35 cellular contexts compared by ENCODE assay signal in genomic region chr5:34738381-34738780, GRCh38.
DNase-seq lines count a peak whose midpoint lies in the region; ATAC-seq, FAIRE-seq and TF ChIP-seq lines count a peak whose summit lies in the region.
"Had no signal": no experiment of that assay in that cellular context is flagged by ENCODE, and none has a peak within 500 bp of the region (broad histone marks: within the 10 kb centered on the region; RNA-seq: fewer than 3 reads in every experiment).

No MANE protein-coding gene starts in this region.

- TF ChIP-seq CTCF in liver (IDR thresholded peaks at IDR 0.05; ENCODE audit: low read depth, low read length, missing input control) (no peak), HepG2 (CRISPR knock-in tag; IDR thresholded peaks at IDR 0.05) (no peak), coronary artery (IDR thresholded peaks at IDR 0.05) (no peak), RWPE1 (conservative IDR thresholded peaks at IDR 0.05; ENCODE audit: low read depth) (no peak)

- no peak overlapping the region for H3K4me3 Mint-ChIP-seq in natural killer cell treated with Interleukin-12 subunit alpha and Interleukin-12 subunit beta and Interleukin-15 and Interleukin-18, amount 100 ng/mL, for 72 hours
- H3K4me3 Mint-ChIP-seq: activated CD8-positive, alpha-beta T cell treated with anti-CD3 and anti-CD28 coated beads for 36 hours; activated naive CD8-positive, alpha-beta T cell; CD8-positive, alpha-beta T cell; mesothelial cell of epicardium; naive B cell; stimulated activated naive CD8-positive, alpha-beta T cell treated with anti-CD3 and anti-CD28 coated beads, Interleukin-15, amount 100 ng/mL, for 72 hours; type B pancreatic cell had no signal

- no peak for DNase-seq in HepG2 (ENCODE audit: low spot score)
- DNase-seq in coronary artery (ENCODE audit: low spot score), result no peak
- DNase-seq in medulla oblongata (ENCODE audit: extremely low spot score), result peak; percentile 22
- DNase-seq in aorta, result no peak
- DNase-seq in RWPE1 (ENCODE audit: low spot score), result no peak
- DNase-seq in natural killer cell treated with Interleukin-12 subunit alpha and Interleukin-12 subunit beta and Interleukin-15 and Interleukin-18, amount 100 ng/mL, for 72 hours (ENCODE audit: low spot score), result no peak
- no peak for DNase-seq in GM03348 (ENCODE audit: low spot score)
- DNase-seq: activated CD8-positive, alpha-beta T cell treated with anti-CD3 and anti-CD28 coated beads for 36 hours; activated T-cell treated with anti-CD3 and anti-CD28 coated beads for 4 hours; AML-193; CD8-positive, alpha-beta T cell; effector CD4-positive, alpha-beta T cell; foreskin keratinocyte; GOT3; left colon; naive B cell; NCI-H1048; NCI-H1694; NCI-H524; occipital lobe; PC-9; SIG-M5; small intestine; stimulated activated CD4-positive, alpha-beta T cell treated with anti-CD3 and anti-CD28 coated beads, Interleukin-1b, Interleukin-23, amount 100 ng/mL, for 48 hours; stimulated activated CD8-positive, alpha-beta memory T cell treated with anti-CD3 and anti-CD28 coated beads, Interleukin-4, amount 100 ng/mL, for 48 hours; stimulated activated naive CD8-positive, alpha-beta T cell treated with anti-CD3 and anti-CD28 coated beads, Interleukin-15, amount 100 ng/mL, for 72 hours; SW 1271 had no signal

- intact Hi-C loops in HepG2 (cut with micrococcal nuclease; ENCODE audit: unreplicated experiment) (loop anchor here (5.0 kb wide), 1 partner anchor 251 kb away; no protein-coding TSS in a partner anchor), aorta (cut with DNase I) (no loop called here)

- no peak for FAIRE-seq in HepG2 (lab: Jason Lieb, UNC)
- FAIRE-seq: A549, small intestine, TTC549 had no signal

- H3K4me1 ChIP-seq in liver (ENCODE audit: control insufficient read depth in 4 of 4, insufficient read depth in 4 of 4, low read length in 3 of 4) (peaks cover 4 to 10% (median 8%) of the 10 kb centered on the region in 4 donors), HepG2 (ENCODE audit: insufficient read depth, low read length) (peaks cover 12% of the 10 kb centered on the region), aorta (ENCODE audit: control insufficient read depth in 1 of 2, insufficient read depth in 2 of 2, low read length in 2 of 2) (peaks cover 8 to 22% of the 10 kb centered on the region in 2 donors)

- H3K27ac Mint-ChIP-seq in natural killer cell treated with Interleukin-12 subunit alpha and Interleukin-12 subunit beta and Interleukin-15 and Interleukin-18, amount 100 ng/mL, for 72 hours, result no peak overlapping the region
- H3K27ac Mint-ChIP-seq: activated CD8-positive, alpha-beta T cell treated with anti-CD3 and anti-CD28 coated beads for 36 hours; activated naive CD8-positive, alpha-beta T cell; CD8-positive, alpha-beta T cell; stimulated activated naive CD8-positive, alpha-beta T cell treated with anti-CD3 and anti-CD28 coated beads, Interleukin-15, amount 100 ng/mL, for 72 hours; type B pancreatic cell had no signal

- 35% methylated on average over 1 of the region's 1 CpG for WGBS in liver
- WGBS in HepG2 (ENCODE audit: low lambda C conversion rate), result 100% methylated on average over 1 of the region's 1 CpG
- 0 to 9% methylated on average over 1 of the region's 1 CpG for WGBS in aorta, 2 donors

- H3K36me3 Mint-ChIP-seq in natural killer cell treated with Interleukin-12 subunit alpha and Interleukin-12 subunit beta and Interleukin-15 and Interleukin-18, amount 100 ng/mL, for 72 hours, result no peaks in the 10 kb centered on the region
- H3K36me3 Mint-ChIP-seq: activated naive CD8-positive, alpha-beta T cell; CD8-positive, alpha-beta T cell had no signal

- no peaks in the 10 kb centered on the region for H3K4me1 Mint-ChIP-seq in natural killer cell treated with Interleukin-12 subunit alpha and Interleukin-12 subunit beta and Interleukin-15 and Interleukin-18, amount 100 ng/mL, for 72 hours (ENCODE audit: low read depth in 2 of 2)
- H3K4me1 Mint-ChIP-seq: stimulated activated naive CD8-positive, alpha-beta T cell treated with anti-CD3 and anti-CD28 coated beads, Interleukin-15, amount 100 ng/mL, for 72 hours had no signal

- H3K9ac ChIP-seq in liver (ENCODE audit: low read depth in 1 of 2, low read length in 2 of 2) (no peak overlapping the region), HepG2 (ENCODE audit: insufficient read depth, low read depth, low read length) (no peak overlapping the region)

- CTCF ChIA-PET in HepG2 (lab: Yijun Ruan, JAX; ENCODE audit: low intra/inter-chr PET ratio, low total read pairs), result no interaction called here
- CTCF ChIA-PET in RWPE1 (lab: Yijun Ruan, JAX), result no interaction called here

- H3K27me3 ChIP-seq in liver (ENCODE audit: control insufficient read depth in 4 of 4, insufficient read depth in 4 of 4, low read length in 3 of 4) (no peaks in the 10 kb centered on the region), HepG2 (ENCODE audit: control insufficient read depth in 1 of 2, insufficient read depth in 2 of 2, low read length in 2 of 2) (no peaks in the 10 kb centered on the region), aorta (ENCODE audit: control insufficient read depth in 1 of 2, insufficient read depth in 2 of 2, low read length in 1 of 2) (no peaks in the 10 kb centered on the region)
- H3K27me3 ChIP-seq: foreskin keratinocyte had no signal

- H3K27me3 Mint-ChIP-seq in natural killer cell treated with Interleukin-12 subunit alpha and Interleukin-12 subunit beta and Interleukin-15 and Interleukin-18, amount 100 ng/mL, for 72 hours, result peaks cover 7 to 31% of the 10 kb centered on the region in 2 donors
- H3K27me3 Mint-ChIP-seq: type B pancreatic cell had no signal

- H4K20me1 ChIP-seq in HepG2 (ENCODE audit: insufficient read depth, low read length), result no peaks in the 10 kb centered on the region

- no peak overlapping the region for H3K4me2 ChIP-seq in HepG2 (ENCODE audit: low read depth, low read length)
- H3K4me2 ChIP-seq: A549, PC-9 had no signal

- no peak for TF ChIP-seq POLR2A in HepG2 (IDR thresholded peaks at IDR 0.05; ENCODE audit: insufficient read depth in 1 of 2, low read depth in 2 of 2, low read length in 2 of 2)

- ATAC-seq in HepG2 (no peak), aorta (ENCODE audit: low FRiP score) (no peak)
- ATAC-seq in natural killer cell treated with Interleukin-12 subunit alpha and Interleukin-12 subunit beta and Interleukin-15 and Interleukin-18, amount 100 ng/mL, for 72 hours, result no peak
- ATAC-seq: A549; activated CD4-positive, CD25-positive, alpha-beta regulatory T cell treated with anti-CD3 and anti-CD28 coated beads, Interleukin-2, amount 50 U/mL, for 24 hours; activated CD8-positive, alpha-beta T cell treated with anti-CD3 and anti-CD28 coated beads for 36 hours; CD8-positive, alpha-beta T cell; foreskin keratinocyte; left colon; stimulated activated naive CD8-positive, alpha-beta T cell treated with anti-CD3 and anti-CD28 coated beads, Interleukin-15, amount 100 ng/mL, for 72 hours had no signal

- H3K36me3 ChIP-seq in liver (ENCODE audit: control insufficient read depth in 4 of 4, insufficient read depth in 3 of 4, low read depth in 1 of 4, low read length in 3 of 4) (no peaks in the 10 kb centered on the region), HepG2 (replicated peaks in 1 of 2; ENCODE audit: control insufficient read depth in 1 of 2, insufficient read depth in 2 of 2, low read length in 2 of 2) (no peaks in the 10 kb centered on the region; a peak in 1 of 5 replicates), aorta (ENCODE audit: control insufficient read depth in 1 of 2, insufficient read depth in 2 of 2, low read length in 1 of 2) (no peaks in the 10 kb centered on the region)

- in situ Hi-C loops in HepG2 (cut with HindIII; ENCODE audit: extremely low pct_ligation_motif_present, low pct_unique_long_range_greater_than_20kb), result no loop called here

- H3K9me3 ChIP-seq in liver (ENCODE audit: control insufficient read depth in 4 of 4, low read length in 3 of 4) (no peaks in the 10 kb centered on the region), HepG2 (ENCODE audit: low read length) (no peaks in the 10 kb centered on the region), aorta (ENCODE audit: control insufficient read depth, low read length) (no peaks in the 10 kb centered on the region)
- H3K9me3 ChIP-seq: A549 had no signal

- BruUV-seq in HepG2 (replicated peaks; lab: Mats Ljungman, UMichigan), result no TSS peak

- H3K79me2 ChIP-seq in HepG2 (ENCODE audit: insufficient read depth, low read length), result no peaks in the 10 kb centered on the region

- H3K27ac ChIP-seq in liver (ENCODE audit: low read depth in 1 of 2, low read length in 2 of 2) (no peak overlapping the region), HepG2 (ENCODE audit: extremely low read length, insufficient read depth, low read length) (no peak overlapping the region), coronary artery (peak overlapping the region; percentile 17 to 56), aorta (ENCODE audit: low read depth in 1 of 2, low read length in 2 of 2) (peak overlapping the region; percentile 29 to 85), RWPE1 (no peak overlapping the region)
- H3K27ac ChIP-seq: A549, epithelial cell of prostate, foreskin keratinocyte, PC-9 had no signal

- no peak overlapping the region for H2AFZ ChIP-seq in HepG2 (ENCODE audit: low read length)
- H2AFZ ChIP-seq: PC-9 had no signal

- H3K9me3 Mint-ChIP-seq in natural killer cell treated with Interleukin-12 subunit alpha and Interleukin-12 subunit beta and Interleukin-15 and Interleukin-18, amount 100 ng/mL, for 72 hours, result no peaks in the 10 kb centered on the region
- H3K9me3 Mint-ChIP-seq: activated CD8-positive, alpha-beta T cell treated with anti-CD3 and anti-CD28 coated beads for 36 hours; CD8-positive, alpha-beta T cell; mesothelial cell of epicardium; stimulated activated naive CD8-positive, alpha-beta T cell treated with anti-CD3 and anti-CD28 coated beads, Interleukin-15, amount 100 ng/mL, for 72 hours; type B pancreatic cell had no signal

- H3K4me3 ChIP-seq in liver (ENCODE audit: low read depth in 1 of 3, low read length in 3 of 3) (no peak overlapping the region), HepG2 (replicated peaks in 1 of 3; ENCODE audit: insufficient read depth in 1 of 3, low read depth in 2 of 3, low read length in 3 of 3) (no peak overlapping the region), coronary artery (no peak overlapping the region), aorta (ENCODE audit: low read length in 2 of 2) (no peak overlapping the region)
- H3K4me3 ChIP-seq: A549, PC-9 had no signal

- no peak for TF ChIP-seq EP300 in HepG2 (IDR thresholded peaks at IDR 0.05; ENCODE audit: low read depth in 2 of 2, low read length in 2 of 2)
- TF ChIP-seq EP300 in HepG2 (CRISPR knock-in tag; IDR thresholded peaks at IDR 0.05; ENCODE audit: borderline replicate concordance), result no peak

- POLR2A ChIA-PET in HepG2 (lab: Yijun Ruan, JAX) (no interaction called here), RWPE1 (lab: Yijun Ruan, JAX; ENCODE audit: low non-redundant PET) (interaction anchor here (0.6 kb wide), 1 partner anchor 37 kb away, joined by 4 read pairs; no protein-coding TSS in a partner anchor)

- TF ChIP-seq RAD21 in liver (IDR thresholded peaks at IDR 0.05) (peak in 1 of 2 donors; percentile 8), HepG2 (CRISPR knock-in tag; IDR thresholded peaks at IDR 0.05) (no peak)

TF ChIP-seq in liver, 16 proteins besides CTCF, POLR2A, EP300 and RAD21 (continues in another document):
- TF ChIP-seq FOXA2 (IDR thresholded peaks at IDR 0.05), result peak; percentile 15
- no peak for TF ChIP-seq GABPA (IDR thresholded peaks at IDR 0.05 in 1 of 2, conservative IDR thresholded peaks at IDR 0.05 in 1 of 2)

TF ChIP-seq in HepG2, 621 proteins besides CTCF, POLR2A, EP300 and RAD21 (continues in another document):
- TF ChIP-seq ZNF563 (CRISPR knock-in tag; IDR thresholded peaks at IDR 0.05), result no peak

Comparison
In these comparisons a context has a peak if more than half of its experiments do, and no peak if none do; other contexts are left out.
1. H3K27ac ChIP-seq: peak in coronary artery (2 of 2) and aorta (2 of 2); none in liver (0 of 2), HepG2 (single experiment) and RWPE1 (single experiment).